ENCODE assay signal across 8 cellular contexts in the genomic region with DNA sequence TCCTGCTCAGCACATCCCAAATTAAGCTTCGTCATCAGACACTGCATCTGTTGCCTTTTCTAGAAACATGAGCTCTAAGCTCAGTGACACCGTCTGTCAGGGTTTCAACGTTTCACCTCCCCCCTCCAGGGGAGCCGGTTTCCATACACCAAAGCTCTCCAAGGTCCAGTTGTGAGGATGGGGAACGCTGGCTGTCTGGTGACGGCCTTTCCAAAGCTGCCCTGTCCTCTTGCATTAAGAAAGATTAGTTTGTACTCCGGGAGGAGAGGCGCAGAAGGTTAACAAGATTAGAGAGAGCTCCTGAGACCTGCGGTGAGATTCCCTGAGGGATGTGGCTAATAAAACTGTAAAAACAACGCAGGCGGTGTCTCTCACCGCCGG.
DNase-seq lines count a peak whose midpoint lies in the region; ATAC-seq lines count a peak whose summit lies in the region.

No MANE protein-coding gene starts in this region.

- H3K27me3 Mint-ChIP-seq in activated naive CD4-positive, alpha-beta T cell treated with anti-CD3 and anti-CD28 coated beads, Interleukin-2, amount 50 U/mL, for 24 hours, result no peaks in the 10 kb centered on the region

- peak overlapping the region; percentile 77 for H3K27ac Mint-ChIP-seq in activated naive CD4-positive, alpha-beta T cell treated with anti-CD3 and anti-CD28 coated beads, Interleukin-2, amount 50 U/mL, for 24 hours

- no peaks in the 10 kb centered on the region for H3K9me3 ChIP-seq in neuron (ENCODE audit: low read length)

- H3K4me1 ChIP-seq in neuron (ENCODE audit: insufficient read depth, low read length), result peaks cover 12% of the 10 kb centered on the region

- H3K4me1 Mint-ChIP-seq in activated naive CD4-positive, alpha-beta T cell treated with anti-CD3 and anti-CD28 coated beads, Interleukin-2, amount 50 U/mL, for 24 hours, result peaks cover 25% of the 10 kb centered on the region

- ATAC-seq in HG03457 (IDR thresholded peaks at IDR 0.05; ENCODE audit: unreplicated experiment) (peak; percentile 7), GM18498 (IDR thresholded peaks at IDR 0.05; ENCODE audit: unreplicated experiment) (no peak), GM21528 (IDR thresholded peaks at IDR 0.05; ENCODE audit: low FRiP score, unreplicated experiment) (no peak)

- H3K36me3 Mint-ChIP-seq in activated naive CD4-positive, alpha-beta T cell treated with anti-CD3 and anti-CD28 coated beads, Interleukin-2, amount 50 U/mL, for 24 hours, result no peaks in the 10 kb centered on the region

- no peaks in the 10 kb centered on the region for H3K36me3 ChIP-seq in neuron (ENCODE audit: insufficient read depth, low read length)

- H3K27me3 ChIP-seq in neuron (ENCODE audit: insufficient read depth, low read length), result no peaks in the 10 kb centered on the region

- H3K9me3 Mint-ChIP-seq in activated naive CD4-positive, alpha-beta T cell treated with anti-CD3 and anti-CD28 coated beads, Interleukin-2, amount 50 U/mL, for 24 hours, result no peaks in the 10 kb centered on the region

- peak overlapping the region; percentile 92 for H2AFZ ChIP-seq in neuron (ENCODE audit: low read depth, low read length)

- DNase-seq in NCI-H1092 treated with DMSO at 0.1 percent for 48 hours (lab: John Stamatoyannopoulos, UW) (peak; percentile 92), NCI-H1092 (lab: John Stamatoyannopoulos, UW) (no peak), NCI-H146 treated with DMSO at 0.1 percent for 48 hours (lab: John Stamatoyannopoulos, UW; ENCODE audit: unreplicated experiment) (no peak)

- peak overlapping the region; percentile 90 for H3K4me3 Mint-ChIP-seq in activated naive CD4-positive, alpha-beta T cell treated with anti-CD3 and anti-CD28 coated beads, Interleukin-2, amount 50 U/mL, for 24 hours

- peak overlapping the region; percentile 27 for H3K4me3 ChIP-seq in neuron (ENCODE audit: low read length)
